ENCODE assay signal across 21 cellular contexts in the genomic region with DNA sequence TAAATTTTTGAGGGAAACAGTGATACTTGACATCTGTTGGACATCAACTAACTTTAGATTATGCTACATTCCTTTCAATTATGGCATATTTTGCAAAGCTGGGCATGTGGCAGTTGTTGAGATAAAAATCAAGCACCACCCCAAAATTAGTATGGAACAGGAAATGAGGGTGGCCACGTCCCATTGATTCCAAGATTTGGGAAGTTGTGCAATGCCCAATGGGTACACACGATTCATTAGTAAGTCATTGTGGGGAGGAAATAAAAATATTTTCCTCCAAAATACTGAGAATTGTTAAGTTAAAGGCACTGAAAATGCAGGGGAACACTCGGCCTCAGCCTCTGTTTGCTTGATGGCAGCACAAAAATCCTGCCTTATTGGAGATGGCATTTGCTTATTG. TPM values are rescaled to one million over a fixed set of nuclear protein-coding genes. Genes with fewer than 3 reads are reported as not detected.
DNase-seq lines count a peak whose midpoint lies in the region; TF ChIP-seq lines count a peak whose summit lies in the region.
"Had no signal": no experiment of that assay in that cellular context is flagged by ENCODE, and none has a peak within 500 bp of the region (broad histone marks: within the 10 kb centered on the region; RNA-seq: fewer than 3 reads in every experiment).

No MANE protein-coding gene starts in this region.

- H3K36me3 ChIP-seq in SK-N-MC (ENCODE audit: insufficient read depth, low read length): no peaks in the 10 kb centered on the region
- H3K36me3 ChIP-seq: BE2C, HAP-1 had no signal

- TF ChIP-seq CTCF in AG10803 (conservative IDR thresholded peaks at IDR 0.05; ENCODE audit: low read length) (no peak), fibroblast of the aortic adventitia (IDR thresholded peaks at IDR 0.05; ENCODE audit: insufficient read depth, low read length) (no peak)

- H3K4me3 ChIP-seq in AG10803 (ENCODE audit: low read length): no peak overlapping the region
- peak overlapping the region; percentile 12 for H3K4me3 ChIP-seq in SK-N-MC
- no peak overlapping the region for H3K4me3 ChIP-seq in fibroblast of the aortic adventitia (ENCODE audit: low read depth, low read length)
- H3K4me3 ChIP-seq: GM12878, HAP-1 had no signal

- H3K27ac ChIP-seq in SK-N-MC: peak overlapping the region; percentile 91

- H3K9ac ChIP-seq in SK-N-MC (ENCODE audit: insufficient read length): no peak overlapping the region

- DNase-seq in AG10803 (ENCODE audit: low read depth): peak; percentile 9
- peak; percentile 13 for DNase-seq in EH (ENCODE audit: low read depth)
- DNase-seq in SK-N-MC (ENCODE audit: low read depth, low spot score): peak; percentile 66
- peak; percentile 10 for DNase-seq in fibroblast of the aortic adventitia (ENCODE audit: low read depth)
- no peak for DNase-seq in NCI-H1092 treated with DMSO at 0.1 percent for 48 hours (lab: John Stamatoyannopoulos, UW)
- DNase-seq in activated CD4-positive, CD25-positive, alpha-beta regulatory T cell treated with anti-CD3 and anti-CD28 coated beads, Interleukin-2, amount 50 U/mL, for 72 hours: no peak
- no peak for DNase-seq in LoVo (ENCODE audit: low spot score)
- DNase-seq: AML-193; BE2C; C1 segment of cervical spinal cord; CD4-positive, alpha-beta memory T cell; COR-L47; DMS153; DND-41; EL; GDM1; GOT3; HFFc6 had no signal

- no peaks in the 10 kb centered on the region for H3K9me3 ChIP-seq in SK-N-MC (ENCODE audit: low read depth, low read length)
- H3K9me3 ChIP-seq: BE2C, HAP-1 had no signal

RNA-seq across cellular contexts. Expression of gene ERICH6B, which starts 7.6 kb away (rescaled TPM):
- not detected in 2 replicates for total RNA-seq in fibroblast of the aortic adventitia (ENCODE audit: low replicate concordance)
- total RNA-seq: A172; CD4-positive, alpha-beta memory T cell; GM12878; HFFc6 had no signal

Comparison
In these comparisons a context has a peak if more than half of its experiments do, and no peak if none do; other contexts are left out.
1. DNase-seq: peak in AG10803 (single experiment), EH (single experiment), SK-N-MC (single experiment) and fibroblast of the aortic adventitia (single experiment); none in NCI-H1092 treated with DMSO at 0.1 percent for 48 hours (single experiment), activated CD4-positive, CD25-positive, alpha-beta regulatory T cell treated with anti-CD3 and anti-CD28 coated beads, Interleukin-2, amount 50 U/mL, for 72 hours (single experiment) and LoVo (single experiment).